Comparison of ENCODE assay signal across 28 cellular contexts in genomic region chr12:97946701-97947100, GRCh38.
"Had no signal": no experiment of that assay in that cellular context is flagged by ENCODE, and none has a peak within 500 bp of the region (broad histone marks: within the 10 kb centered on the region; RNA-seq: fewer than 3 reads in every experiment).

No MANE protein-coding gene starts in this region.

- H3K4me3 ChIP-seq: pancreas, prostate gland, right lobe of liver, sigmoid colon, stomach, thoracic aorta, thyroid gland, tibial nerve, upper lobe of left lung, vagina had no signal

- DNase-seq: nephron progenitor cell; nucleus accumbens; pancreas; retina; right cardiac atrium; right lobe of liver; sigmoid colon; small intestine; stimulated activated CD4-positive, alpha-beta T cell treated with anti-CD3 and anti-CD28 coated beads, Interleukin-15, amount 100 ng/mL, for 24 hours; stimulated activated CD4-positive, alpha-beta T cell treated with anti-CD3 and anti-CD28 coated beads, Interleukin-2, amount 100 ng/mL, for 24 hours; stimulated activated CD4-positive, alpha-beta T cell treated with anti-CD3 and anti-CD28 coated beads, Interleukin-2, amount 100 ng/mL, for 48 hours; stimulated activated CD4-positive, alpha-beta T cell treated with anti-CD3 and anti-CD28 coated beads, Interleukin-4, amount 100 ng/mL, for 24 hours; stimulated activated naive B cell treated with anti-CD40 and anti-IgM and Interleukin-4, amounts not matched to agents 10 μg/mL and 1 μg/mL and 100 μg/mL, for 72 hours; stimulated activated naive CD4-positive, alpha-beta T cell treated with Interleukin-2 at 50 U/mL for 16 hours; stomach; thyroid gland; trophoblast cell; upper lobe of left lung had no signal

- H3K4me3 Mint-ChIP-seq: natural killer cell treated with Interleukin-12 subunit alpha and Interleukin-12 subunit beta and Interleukin-15 and Interleukin-18, amount 100 ng/mL, for 72 hours; nephron progenitor cell; neural crest cell; stimulated activated effector memory CD8-positive, alpha-beta T cell treated with anti-CD3 and anti-CD28 coated beads, Interleukin-12 subunit alpha, Interleukin-12 subunit beta, amount 100 ng/mL, for 72 hours; stimulated activated naive B cell treated with anti-CD40 and anti-IgM and Interleukin-4, amounts not matched to agents 10 μg/mL and 1 μg/mL and 100 μg/mL, for 72 hours; stimulated activated naive CD8-positive, alpha-beta T cell treated with anti-CD3 and anti-CD28 coated beads, Interleukin-15, Interleukin-2, amounts not matched to agents 100 ng/mL and 50 ng/mL, for 24 hours had no signal

- H3K4me1 Mint-ChIP-seq: stimulated activated effector memory CD8-positive, alpha-beta T cell treated with anti-CD3 and anti-CD28 coated beads, Interleukin-12 subunit alpha, Interleukin-12 subunit beta, amount 100 ng/mL, for 72 hours; stimulated activated naive B cell treated with anti-CD40 and anti-IgM and Interleukin-4, amounts not matched to agents 10 μg/mL and 1 μg/mL and 100 μg/mL, for 72 hours had no signal

- H3K27ac Mint-ChIP-seq: natural killer cell treated with Interleukin-12 subunit alpha and Interleukin-12 subunit beta and Interleukin-15 and Interleukin-18, amount 100 ng/mL, for 72 hours; nephron progenitor cell; stimulated activated effector memory CD8-positive, alpha-beta T cell treated with anti-CD3 and anti-CD28 coated beads, Interleukin-12 subunit alpha, Interleukin-12 subunit beta, amount 100 ng/mL, for 72 hours; stimulated activated naive B cell treated with anti-CD40 and anti-IgM and Interleukin-4, amounts not matched to agents 10 μg/mL and 1 μg/mL and 100 μg/mL, for 72 hours; stimulated activated naive CD8-positive, alpha-beta T cell treated with anti-CD3 and anti-CD28 coated beads, Interleukin-15, Interleukin-2, amounts not matched to agents 100 ng/mL and 50 ng/mL, for 24 hours had no signal

- H3K27ac ChIP-seq: neutrophil, pancreas, prostate gland, right lobe of liver, sigmoid colon, stomach, thoracic aorta, thyroid gland, tibial nerve, upper lobe of left lung, vagina had no signal

- H3K4me1 ChIP-seq: pancreas, prostate gland, right lobe of liver, sigmoid colon, stomach, thyroid gland, tibial nerve, upper lobe of left lung, vagina had no signal

- H3K27me3 ChIP-seq: neutrophil, pancreas, right lobe of liver, sigmoid colon, stomach, thyroid gland, tibial nerve, upper lobe of left lung, vagina had no signal

- H3K36me3 Mint-ChIP-seq: stimulated activated effector memory CD8-positive, alpha-beta T cell treated with anti-CD3 and anti-CD28 coated beads, Interleukin-12 subunit alpha, Interleukin-12 subunit beta, amount 100 ng/mL, for 72 hours; stimulated activated naive B cell treated with anti-CD40 and anti-IgM and Interleukin-4, amounts not matched to agents 10 μg/mL and 1 μg/mL and 100 μg/mL, for 72 hours had no signal

- H3K9me3 ChIP-seq: neutrophil, pancreas, prostate gland, right lobe of liver, sigmoid colon, thoracic aorta, thyroid gland, tibial nerve, upper lobe of left lung, vagina had no signal

- H3K27me3 Mint-ChIP-seq: natural killer cell treated with Interleukin-12 subunit alpha and Interleukin-12 subunit beta and Interleukin-15 and Interleukin-18, amount 100 ng/mL, for 72 hours had no signal

- FAIRE-seq: pancreas, small intestine, urothelium cell line had no signal

- H3K36me3 ChIP-seq: neutrophil, pancreas, prostate gland, right lobe of liver, sigmoid colon, stomach, thoracic aorta, thyroid gland, tibial nerve, upper lobe of left lung, vagina had no signal
